In genomic region chr4:118326585-118326984, GRCh38 we compare ENCODE assay signal across 20 cellular contexts. TPM values are rescaled to one million over a fixed set of nuclear protein-coding genes. Genes with fewer than 3 reads are reported as not detected.
DNase-seq lines count a peak whose midpoint lies in the region; TF ChIP-seq lines count a peak whose summit lies in the region.
"Had no signal": no experiment of that assay in that cellular context is flagged by ENCODE, and none has a peak within 500 bp of the region (broad histone marks: within the 10 kb centered on the region; RNA-seq: fewer than 3 reads in every experiment).

No MANE protein-coding gene starts in this region.

- no peak overlapping the region for H2AFZ ChIP-seq in hepatocyte

- peak overlapping the region; percentile 49 for H3K27ac ChIP-seq in hepatocyte
- H3K27ac ChIP-seq: BLaER1 treated with 17β-estradiol and CSF1 and Interleukin-3, amounts not matched to agents 10 nM and 100 nM; SJCRH30 had no signal

- 96% methylated on average over 2 of the region's 2 CpGs for WGBS in hepatocyte (ENCODE audit: low lambda C conversion rate, missing lambda C conversion rate)

- no peaks in the 10 kb centered on the region for H3K9me2 ChIP-seq in hepatocyte (replicated peaks; ENCODE audit: insufficient read depth)

- H3K9me3 ChIP-seq in hepatocyte (ENCODE audit: low read depth): no peaks in the 10 kb centered on the region
- H3K9me3 ChIP-seq: BLaER1 treated with 17β-estradiol and CSF1 and Interleukin-3, amounts not matched to agents 10 nM and 100 nM; SJCRH30 had no signal

- H3K79me2 ChIP-seq in hepatocyte: no peaks in the 10 kb centered on the region

- H3K36me3 ChIP-seq in hepatocyte (replicated peaks; ENCODE audit: insufficient read depth, low read depth): no peaks in the 10 kb centered on the region
- H3K36me3 ChIP-seq: BLaER1 treated with 17β-estradiol and CSF1 and Interleukin-3, amounts not matched to agents 10 nM and 100 nM; SJCRH30 had no signal

- TF ChIP-seq CTCF in NB4 (IDR thresholded peaks at IDR 0.05; ENCODE audit: low read depth, low read length): no peak
- TF ChIP-seq CTCF in hepatocyte (IDR thresholded peaks at IDR 0.05; ENCODE audit: poor library complexity): no peak

- TF ChIP-seq POLR2A in NB4 (IDR thresholded peaks at IDR 0.05; ENCODE audit: extremely low read depth, insufficient read length): no peak

- H3K27me3 ChIP-seq in hepatocyte: no peaks in the 10 kb centered on the region
- H3K27me3 ChIP-seq: BLaER1 treated with 17β-estradiol and CSF1 and Interleukin-3, amounts not matched to agents 10 nM and 100 nM; SJCRH30 had no signal

- no peaks in the 10 kb centered on the region for H3K4me1 ChIP-seq in hepatocyte (ENCODE audit: insufficient read depth)
- H3K4me1 ChIP-seq: SJCRH30 had no signal

- H3K4me3 ChIP-seq in NB4 (ENCODE audit: low read depth, low read length): no peak overlapping the region
- H3K4me3 ChIP-seq in hepatocyte: no peak overlapping the region
- H3K4me3 ChIP-seq: BLaER1 treated with 17β-estradiol and CSF1 and Interleukin-3, amounts not matched to agents 10 nM and 100 nM; SJCRH30 had no signal

- H4K20me1 ChIP-seq in hepatocyte (ENCODE audit: insufficient read depth, poor library complexity, severe bottlenecking): no peaks in the 10 kb centered on the region
- H4K20me1 ChIP-seq: BLaER1 treated with 17β-estradiol and CSF1 and Interleukin-3, amounts not matched to agents 10 nM and 100 nM had no signal

- H3K4me2 ChIP-seq in hepatocyte: no peak overlapping the region

- DNase-seq in KBM-7: peak; percentile 47
- peak; percentile 89 for DNase-seq in NB4 (ENCODE audit: low read depth)
- DNase-seq in SIG-M5 (lab: John Stamatoyannopoulos, UW): peak; percentile 2
- DNase-seq in hepatocyte (ENCODE audit: low spot score): no peak
- DNase-seq in activated CD4-positive, alpha-beta T cell treated with anti-CD3 and anti-CD28 coated beads for 1 hour: no peak
- DNase-seq in NCI-H1417 treated with DMSO at 0.1 percent for 48 hours (lab: John Stamatoyannopoulos, UW): no peak
- no peak for DNase-seq in DMS114 treated with DMSO at 0.1 percent for 48 hours (lab: John Stamatoyannopoulos, UW; ENCODE audit: unreplicated experiment)
- DNase-seq in NCI-H748 (lab: John Stamatoyannopoulos, UW; ENCODE audit: unreplicated experiment): no peak
- DNase-seq: ACHN; CD8-positive, alpha-beta T cell; DMS153; NCI-H1092 treated with DMSO at 0.1 percent for 48 hours; NCI-H146; NCI-H2029; NCI-H345; NCI-H524; SJCRH30; T1000 had no signal

- in situ Hi-C loops in KBM-7 (cut with MboI; ENCODE audit: low pct_unique_long_range_greater_than_20kb, low sequenced_read_pairs): no loop called here

RNA-seq across cellular contexts. Expression of gene PRSS12, which starts 26.2 kb away (rescaled TPM):
- 14.4 and 20.0 TPM in 2 replicates for total RNA-seq in hepatocyte
- polyA plus RNA-seq in hepatocyte: 8.2 and 15.4 TPM in 2 replicates
- total RNA-seq: CD8-positive, alpha-beta T cell; G401 had no signal

Comparison
In these comparisons a context has a peak if more than half of its experiments do, and no peak if none do; other contexts are left out.
1. DNase-seq: peak in KBM-7 (single experiment), NB4 (single experiment) and SIG-M5 (single experiment); none in hepatocyte (single experiment), activated CD4-positive, alpha-beta T cell treated with anti-CD3 and anti-CD28 coated beads for 1 hour (single experiment), NCI-H1417 treated with DMSO at 0.1 percent for 48 hours (single experiment), DMS114 treated with DMSO at 0.1 percent for 48 hours (single experiment) and NCI-H748 (single experiment).